Comparison of ENCODE assay signal across 23 cellular contexts in the genomic region with DNA sequence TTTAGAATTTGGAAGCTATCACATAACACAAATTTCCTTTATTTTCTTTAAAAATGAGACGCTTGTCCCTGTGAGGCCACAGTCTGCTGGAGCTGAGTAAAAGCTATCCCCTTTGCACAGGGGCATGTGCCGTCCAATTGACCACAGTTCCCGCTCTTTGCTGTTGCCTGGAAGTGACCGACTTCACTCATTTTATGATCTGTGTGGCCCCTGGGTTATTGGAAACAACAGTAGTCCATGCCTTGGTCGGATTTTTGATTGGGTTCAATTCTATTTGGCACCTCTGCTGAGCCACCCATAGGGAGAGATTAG.
DNase-seq lines count a peak whose midpoint lies in the region; ATAC-seq and TF ChIP-seq lines count a peak whose summit lies in the region.
"Had no signal": no experiment of that assay in that cellular context is flagged by ENCODE, and none has a peak within 500 bp of the region (broad histone marks: within the 10 kb centered on the region; RNA-seq: fewer than 3 reads in every experiment).

No MANE protein-coding gene starts in this region.

- intact Hi-C loops in Right ventricle myocardium inferior (cut with DNase I) (no loop called here), heart left ventricle (cut with DNase I) (no loop called here), left ventricle myocardium inferior (cut with micrococcal nuclease) (no loop called here), left ventricle myocardium superior (cut with micrococcal nuclease) (no loop called here), sciatic nerve (cut with DNase I) (no loop called here)

- no peak overlapping the region for H3K4me3 ChIP-seq in heart left ventricle
- H3K4me3 ChIP-seq in left ventricle myocardium inferior = no peak overlapping the region
- no peak overlapping the region for H3K4me3 ChIP-seq in right atrium auricular region
- no peak overlapping the region for H3K4me3 ChIP-seq in coronary artery
- H3K4me3 ChIP-seq: BLaER1, GM12878 had no signal

- no peak for TF ChIP-seq POLR2A in heart left ventricle (IDR thresholded peaks at IDR 0.05)

- no peaks in the 10 kb centered on the region for H3K9me3 ChIP-seq in heart left ventricle
- H3K9me3 ChIP-seq in left ventricle myocardium inferior (replicated peaks) = no peaks in the 10 kb centered on the region
- no peaks in the 10 kb centered on the region for H3K9me3 ChIP-seq in right atrium auricular region
- H3K9me3 ChIP-seq: BE2C had no signal

- H3K27ac ChIP-seq in heart left ventricle (no peak overlapping the region), left ventricle myocardium inferior (replicated peaks) (peak overlapping the region; percentile 3), right atrium auricular region (no peak overlapping the region), coronary artery (no peak overlapping the region)
- H3K27ac ChIP-seq: BLaER1 had no signal

- H3K4me1 ChIP-seq in heart left ventricle = no peaks in the 10 kb centered on the region
- no peaks in the 10 kb centered on the region for H3K4me1 ChIP-seq in left ventricle myocardium inferior
- H3K4me1 ChIP-seq in right atrium auricular region = no peaks in the 10 kb centered on the region
- H3K4me1 ChIP-seq: BE2C had no signal

- DNase-seq in Right ventricle myocardium inferior (ENCODE audit: missing footprints) (no peak), heart left ventricle (no peak), left ventricle myocardium inferior (no peak), right atrium auricular region (ENCODE audit: low spot score) (no peak), left ventricle myocardium superior (no peak), sciatic nerve (ENCODE audit: low spot score) (no peak), coronary artery (ENCODE audit: low spot score) (no peak)
- DNase-seq: 8988T; ACHN; BE2C; C1 segment of cervical spinal cord; CD4-positive, alpha-beta memory T cell; CD4-positive, CD25-positive, alpha-beta regulatory T cell; CD8-positive, alpha-beta memory T cell; DMS 273 treated with DMSO at 0.1 percent for 48 hours; DMS53; DMS79; DND-41; EL; GDM1 had no signal

- H3K36me3 ChIP-seq in heart left ventricle (peaks cover 0 to 10% (median 4%) of the 10 kb centered on the region in 9 donors), left ventricle myocardium inferior (peaks cover 20% of the 10 kb centered on the region), right atrium auricular region (peaks cover 4% of the 10 kb centered on the region)
- H3K36me3 ChIP-seq: BE2C had no signal

- TF ChIP-seq CTCF in heart left ventricle (IDR thresholded peaks at IDR 0.05) (no peak), left ventricle myocardium inferior (IDR thresholded peaks at IDR 0.05; ENCODE audit: borderline replicate concordance) (no peak), right atrium auricular region (IDR thresholded peaks at IDR 0.05) (no peak), coronary artery (IDR thresholded peaks at IDR 0.05) (no peak)

- ATAC-seq in Right ventricle myocardium inferior (peak; percentile 75), heart left ventricle (no peak), left ventricle myocardium superior (peak; percentile 66), sciatic nerve (peak; percentile 78), HG03196 (IDR thresholded peaks at IDR 0.05; ENCODE audit: unreplicated experiment) (no peak)
- ATAC-seq: GM12878 had no signal

- H3K27me3 ChIP-seq in heart left ventricle (no peaks in the 10 kb centered on the region), left ventricle myocardium inferior (ENCODE audit: low read depth) (no peaks in the 10 kb centered on the region), right atrium auricular region (no peaks in the 10 kb centered on the region)
- H3K27me3 ChIP-seq: BE2C, BLaER1 had no signal

- 81 to 86% (median 84%) methylated on average over 5 of the region's 5 CpGs for WGBS in heart left ventricle, 4 donors

Comparison
In these comparisons a context has a peak if more than half of its experiments do, and no peak if none do; other contexts are left out.
1. ATAC-seq: peak in Right ventricle myocardium inferior (single experiment), left ventricle myocardium superior (single experiment) and sciatic nerve (single experiment); none in heart left ventricle (0 of 4) and HG03196 (single experiment).